In genomic region chr17:38349097-38349904, GRCh38 we compare ENCODE assay signal across 1 cellular context.
TF ChIP-seq lines count a peak whose summit lies in the region.

No MANE protein-coding gene starts in this region.

TF ChIP-seq in H1, 55 proteins besides CTCF, POLR2A, EP300 and RAD21:
- TF ChIP-seq BACH1 (IDR thresholded peaks at IDR 0.05; ENCODE audit: low read length) (peak; percentile 62), TAF7 (optimal IDR thresholded peaks at IDR 0.05; ENCODE audit: borderline replicate concordance, low read depth, low read length) (no peak), SAP30 (IDR thresholded peaks at IDR 0.05; ENCODE audit: insufficient read depth, insufficient replicate concordance, low read length) (no peak), E2F6 (IDR thresholded peaks at IDR 0.05) (no peak), NANOG (IDR thresholded peaks at IDR 0.05; ENCODE audit: insufficient read depth, low read depth, low read length, poor library complexity, severe bottlenecking) (no peak), BCL11A (IDR thresholded peaks at IDR 0.05; ENCODE audit: low read depth in 2 of 2, low read length in 2 of 2) (no peak), SUZ12 (IDR thresholded peaks at IDR 0.05; ENCODE audit: low read length) (no peak), CHD1 (IDR thresholded peaks at IDR 0.05; ENCODE audit: low read depth, low read length) (no peak), HDAC2 (IDR thresholded peaks at IDR 0.05; ENCODE audit: borderline replicate concordance in 1 of 2, low read depth in 2 of 2, low read length in 2 of 2) (peak in 1 of 2 experiments; percentile 87; a peak in 1 of 4 replicates), CHD2 (IDR thresholded peaks at IDR 0.05; ENCODE audit: low read length) (0 out of 2 replicates have a peak, but pooled peaks have one; percentile 12), GABPA (IDR thresholded peaks at IDR 0.05; ENCODE audit: borderline replicate concordance, insufficient read depth, low read length) (peak; percentile 55; the same call in 1 of the 2 replicates), ATF2 (IDR thresholded peaks at IDR 0.05; ENCODE audit: low read length) (no peak), BRCA1 (IDR thresholded peaks at IDR 0.05; ENCODE audit: low read depth, low read length) (no peak), RBBP5 (IDR thresholded peaks at IDR 0.05; ENCODE audit: borderline replicate concordance, low read depth, low read length) (no peak), RFX5 (IDR thresholded peaks at IDR 0.05; ENCODE audit: borderline replicate concordance, low read depth, low read length) (no peak)
